In genomic region chr2:196591621-196592022, GRCh38 we compare ENCODE assay signal across 10 cellular contexts. TPM values are rescaled to one million over a fixed set of nuclear protein-coding genes. Genes with fewer than 3 reads are reported as not detected.
DNase-seq lines count a peak whose midpoint lies in the region; ATAC-seq, FAIRE-seq and TF ChIP-seq lines count a peak whose summit lies in the region.
"Had no signal": no experiment of that assay in that cellular context is flagged by ENCODE, and none has a peak within 500 bp of the region (broad histone marks: within the 10 kb centered on the region; RNA-seq: fewer than 3 reads in every experiment).

No MANE protein-coding gene starts in this region.

- H3K27me3 Mint-ChIP-seq in endodermal cell (ENCODE audit: insufficient read depth): peaks cover 28% of the 10 kb centered on the region
- H3K27me3 Mint-ChIP-seq in type B pancreatic cell: peaks cover 48% of the 10 kb centered on the region
- peaks cover 79% of the 10 kb centered on the region for H3K27me3 Mint-ChIP-seq in T-helper 2 cell treated with Interferon-gamma antibody and Interleukin-4, amounts not matched to agents 5 μg/mL and 100 μg/mL, for 36 hours (ENCODE audit: low read depth)

- CTCF ChIA-PET in HepG2 (lab: Yijun Ruan, JAX; ENCODE audit: low intra/inter-chr PET ratio, low total read pairs): no interaction called here

- H3K4me1 Mint-ChIP-seq in endodermal cell (peaks cover 36% of the 10 kb centered on the region), type B pancreatic cell (ENCODE audit: unreplicated experiment) (peaks cover 48% of the 10 kb centered on the region)
- peaks cover 10% of the 10 kb centered on the region for H3K4me1 Mint-ChIP-seq in T-helper 2 cell treated with Interferon-gamma antibody and Interleukin-4, amounts not matched to agents 5 μg/mL and 100 μg/mL, for 36 hours (ENCODE audit: low read depth)

- H3K9me3 Mint-ChIP-seq in endodermal cell (no peaks in the 10 kb centered on the region), type B pancreatic cell (no peaks in the 10 kb centered on the region)
- H3K9me3 Mint-ChIP-seq in T-helper 2 cell treated with Interferon-gamma antibody and Interleukin-4, amounts not matched to agents 5 μg/mL and 100 μg/mL, for 36 hours: peaks cover 4% of the 10 kb centered on the region

- H3K4me3 ChIP-seq in HepG2 (replicated peaks in 1 of 3; ENCODE audit: insufficient read depth in 1 of 3, low read depth in 2 of 3, low read length in 3 of 3) (no peak overlapping the region), right lobe of liver (no peak overlapping the region), endodermal cell (ENCODE audit: low read length) (peak overlapping the region; percentile 85), gastroesophageal sphincter (no peak overlapping the region)

- ATAC-seq in HepG2 (no peak), right lobe of liver (no peak), gastroesophageal sphincter (no peak)

- BruUV-seq in HepG2 (replicated peaks; lab: Mats Ljungman, UMichigan): no TSS peak

- no peak for FAIRE-seq in HepG2 (lab: Jason Lieb, UNC)

- no peak overlapping the region for H2AFZ ChIP-seq in HepG2 (ENCODE audit: low read length)

- no peak overlapping the region for H3K27ac Mint-ChIP-seq in endodermal cell
- H3K27ac Mint-ChIP-seq in type B pancreatic cell: peak overlapping the region; percentile 2
- no peak overlapping the region for H3K27ac Mint-ChIP-seq in T-helper 2 cell treated with Interferon-gamma antibody and Interleukin-4, amounts not matched to agents 5 μg/mL and 100 μg/mL, for 36 hours

- in situ Hi-C loops in HepG2 (cut with HindIII; ENCODE audit: extremely low pct_ligation_motif_present, low pct_unique_long_range_greater_than_20kb): no loop called here

- H3K9me3 ChIP-seq in HepG2 (ENCODE audit: low read length) (no peaks in the 10 kb centered on the region), right lobe of liver (no peaks in the 10 kb centered on the region), endodermal cell (ENCODE audit: control insufficient read depth, low read length) (no peaks in the 10 kb centered on the region), gastroesophageal sphincter (no peaks in the 10 kb centered on the region)
- H3K9me3 ChIP-seq: tibial nerve had no signal

- no peak for DNase-seq in HepG2 (ENCODE audit: low spot score)
- DNase-seq in right lobe of liver: no peak
- peak; percentile 78 to 87 for DNase-seq in NCI-H524 (lab: John Stamatoyannopoulos, UW)
- no peak for DNase-seq in endodermal cell
- DNase-seq in type B pancreatic cell (ENCODE audit: extremely low spot score, unreplicated experiment): no peak
- DNase-seq in GM10266 (ENCODE audit: extremely low spot score): no peak
- DNase-seq in T-helper 2 cell treated with Interferon-gamma antibody and Interleukin-4, amounts not matched to agents 5 μg/mL and 100 μg/mL, for 36 hours (ENCODE audit: low spot score): no peak

- no peak for TF ChIP-seq POLR2A in HepG2 (IDR thresholded peaks at IDR 0.05; ENCODE audit: insufficient read depth in 1 of 2, low read depth in 2 of 2, low read length in 2 of 2)
- TF ChIP-seq POLR2A in right lobe of liver (IDR thresholded peaks at IDR 0.05): no peak
- TF ChIP-seq POLR2A in gastroesophageal sphincter (IDR thresholded peaks at IDR 0.05): no peak

- H3K4me3 Mint-ChIP-seq in endodermal cell (peak overlapping the region; percentile 73), type B pancreatic cell (peak overlapping the region; percentile 96)
- H3K4me3 Mint-ChIP-seq in T-helper 2 cell treated with Interferon-gamma antibody and Interleukin-4, amounts not matched to agents 5 μg/mL and 100 μg/mL, for 36 hours: no peak overlapping the region

- H4K20me1 ChIP-seq in HepG2 (ENCODE audit: insufficient read depth, low read length): no peaks in the 10 kb centered on the region

- intact Hi-C loops in HepG2 (cut with micrococcal nuclease; ENCODE audit: unreplicated experiment) (loop anchor here (2.0 kb wide), 1 partner anchor 47 kb away; the partner anchor contains the start of gene CCDC150), right lobe of liver (cut with DNase I) (no loop called here)

- H3K4me1 ChIP-seq in HepG2 (ENCODE audit: insufficient read depth, low read length) (peaks cover 11% of the 10 kb centered on the region), right lobe of liver (peaks cover 0 to 9% (median 0%) of the 10 kb centered on the region in 4 donors), endodermal cell (ENCODE audit: control insufficient read depth, insufficient read depth, low read length) (peaks cover 3% of the 10 kb centered on the region), gastroesophageal sphincter (peaks cover 0 to 21% (median 4%) of the 10 kb centered on the region in 3 donors)

- no peaks in the 10 kb centered on the region for H3K36me3 ChIP-seq in HepG2 (replicated peaks in 1 of 2; ENCODE audit: control insufficient read depth in 1 of 2, insufficient read depth in 2 of 2, low read length in 2 of 2)
- H3K36me3 ChIP-seq in right lobe of liver: no peaks in the 10 kb centered on the region
- H3K36me3 ChIP-seq in endodermal cell (ENCODE audit: control insufficient read depth, insufficient read depth, low read length): no peaks in the 10 kb centered on the region
- H3K36me3 ChIP-seq in gastroesophageal sphincter: no peaks in the 10 kb centered on the region
- H3K36me3 ChIP-seq: cardiac muscle cell, tibial nerve had no signal

- TF ChIP-seq EP300 in HepG2 (IDR thresholded peaks at IDR 0.05; ENCODE audit: low read depth in 2 of 2, low read length in 2 of 2): no peak
- TF ChIP-seq EP300 in HepG2 (CRISPR knock-in tag; IDR thresholded peaks at IDR 0.05; ENCODE audit: borderline replicate concordance): no peak
- TF ChIP-seq EP300 in gastroesophageal sphincter (IDR thresholded peaks at IDR 0.05): no peak

- H3K36me3 Mint-ChIP-seq in endodermal cell (ENCODE audit: low read depth) (no peaks in the 10 kb centered on the region), type B pancreatic cell (no peaks in the 10 kb centered on the region)
- no peaks in the 10 kb centered on the region for H3K36me3 Mint-ChIP-seq in T-helper 2 cell treated with Interferon-gamma antibody and Interleukin-4, amounts not matched to agents 5 μg/mL and 100 μg/mL, for 36 hours (ENCODE audit: low read depth)

- POLR2A ChIA-PET in HepG2 (lab: Yijun Ruan, JAX): no interaction called here

- H3K4me2 ChIP-seq in HepG2 (ENCODE audit: low read depth, low read length): no peak overlapping the region

- H3K27me3 ChIP-seq in HepG2 (ENCODE audit: control insufficient read depth in 1 of 2, insufficient read depth in 2 of 2, low read length in 2 of 2) (peaks cover 6 to 54% of the 10 kb centered on the region in 2 experiments), right lobe of liver (no peaks in the 10 kb centered on the region), endodermal cell (ENCODE audit: control insufficient read depth, insufficient read depth, low read length, poor library complexity, severe bottlenecking) (peaks cover 9% of the 10 kb centered on the region), gastroesophageal sphincter (peaks cover 65% of the 10 kb centered on the region)
- H3K27me3 ChIP-seq: cardiac muscle cell had no signal

- no peaks in the 10 kb centered on the region for H3K79me2 ChIP-seq in HepG2 (ENCODE audit: insufficient read depth, low read length)

- 9% methylated on average over 4 of the region's 4 CpGs for WGBS in HepG2 (ENCODE audit: low lambda C conversion rate)
- 60% methylated on average over 4 of the region's 4 CpGs for WGBS in right lobe of liver (ENCODE audit: insufficient coverage, low coverage, low lambda C conversion rate, missing lambda C conversion rate)
- WGBS in endodermal cell (ENCODE audit: insufficient coverage in 1 of 2, insufficient read length in 1 of 2), 2 experiments: 84% methylated on average over 3 of the region's 4 CpGs; no CpG with 5 or more reads in 1 of the 2 experiments
- 38 to 60% methylated on average over 4 of the region's 4 CpGs for WGBS in gastroesophageal sphincter (ENCODE audit: low coverage in 1 of 2), 2 donors

- TF ChIP-seq CTCF in HepG2 (CRISPR knock-in tag; IDR thresholded peaks at IDR 0.05) (no peak), right lobe of liver (IDR thresholded peaks at IDR 0.05) (no peak), endodermal cell (conservative IDR thresholded peaks at IDR 0.05) (no peak), type B pancreatic cell (conservative IDR thresholded peaks at IDR 0.05) (no peak), gastroesophageal sphincter (IDR thresholded peaks at IDR 0.05) (no peak), GM10266 (IDR thresholded peaks at IDR 0.05; ENCODE audit: control insufficient read depth, insufficient read depth, low read depth, missing control alignments) (no peak)

- TF ChIP-seq RAD21 in HepG2 (CRISPR knock-in tag; IDR thresholded peaks at IDR 0.05): no peak

- H3K27ac ChIP-seq in HepG2 (ENCODE audit: extremely low read length, insufficient read depth, low read length) (no peak overlapping the region), right lobe of liver (no peak overlapping the region), endodermal cell (ENCODE audit: low read depth, low read length) (no peak overlapping the region), gastroesophageal sphincter (no peak overlapping the region)
- H3K27ac ChIP-seq: cardiac muscle cell had no signal

- H3K9ac ChIP-seq in HepG2 (ENCODE audit: insufficient read depth, low read depth, low read length) (no peak overlapping the region), endodermal cell (ENCODE audit: extremely low read depth, low read length, poor library complexity, severe bottlenecking) (no peak overlapping the region)

RNA-seq across cellular contexts. Expression of gene HECW2, which starts 1.7 kb away (rescaled TPM):
- 0.06 and 0.15 TPM in 2 replicates for total RNA-seq in HepG2 (2016; rRNA removed; fragmentation: Illumina TruSeq; extraction: Trizol)
- total RNA-seq in HepG2 (2016; cell fraction: cytosol; rRNA removed; fragmentation: Illumina TruSeq; extraction: Trizol; ENCODE audit: low read depth): not detected in 2 replicates
- 0.06 and 0.09 TPM in 2 replicates for total RNA-seq in HepG2 (2016; cell fraction: insoluble cytoplasmic fraction; rRNA removed; fragmentation: Illumina TruSeq; extraction: Trizol)
- not detected in 2 replicates for total RNA-seq in HepG2 (2016; cell fraction: membrane; rRNA removed; fragmentation: Illumina TruSeq; extraction: Trizol)
- 0.19 and 0.37 TPM in 2 replicates for total RNA-seq in HepG2 (2016; cell fraction: nucleus; rRNA removed; fragmentation: Illumina TruSeq; extraction: Trizol)
- not detected in 2 replicates for polyA plus RNA-seq in HepG2 (2011; rRNA removed)
- 0.06 and 0.08 TPM in 2 replicates for polyA plus RNA-seq in HepG2 (2011; cell fraction: cytosol; rRNA removed)
- 0.05 TPM in 1 of 2 replicates, not detected in the other for polyA plus RNA-seq in HepG2 (2011; cell fraction: nucleus; rRNA removed)
- polyA plus RNA-seq in HepG2 (2012): not detected in 2 replicates
- polyA plus RNA-seq in HepG2 (2016; cell fraction: cytosol; fragmentation: Illumina TruSeq; extraction: Trizol; ENCODE audit: low read depth): not detected in 2 replicates
- not detected in 2 replicates for polyA plus RNA-seq in HepG2 (2016; cell fraction: insoluble cytoplasmic fraction; fragmentation: Illumina TruSeq; extraction: Trizol; ENCODE audit: low read depth)
- polyA plus RNA-seq in HepG2 (2016; cell fraction: membrane; fragmentation: Illumina TruSeq; extraction: Trizol; ENCODE audit: low read depth): not detected in 2 replicates
- 0.21 TPM in 1 of 2 replicates, not detected in the other for polyA plus RNA-seq in HepG2 (2016; cell fraction: nucleus; fragmentation: Illumina TruSeq; extraction: Trizol; ENCODE audit: insufficient read depth, low read depth)
- polyA minus RNA-seq in HepG2 (2011; rRNA and poly(A)+ RNA removed; ENCODE audit: low replicate concordance): 0.06 and 10.3 TPM in 2 replicates
- not detected in 2 replicates for polyA minus RNA-seq in HepG2 (2011; cell fraction: cytosol; rRNA and poly(A)+ RNA removed)
- 0.39 TPM in 1 of 2 replicates, not detected in the other for polyA minus RNA-seq in HepG2 (2011; cell fraction: nucleus; rRNA and poly(A)+ RNA removed)
- total RNA-seq in right lobe of liver: 10 to 100 TPM in 1 of 6 experiments, 1 to 10 TPM in 5; 3.3 to 10.7 (median 6.6) TPM
- total RNA-seq in endodermal cell: 10 to 100 TPM; 15.6 to 15.8 TPM
- 4.4 TPM for polyA plus RNA-seq in endodermal cell (2013, experiment 1 of 2)
- 5.9 TPM for polyA plus RNA-seq in endodermal cell (2013, experiment 2 of 2)
- total RNA-seq in type B pancreatic cell (ENCODE audit: low replicate concordance): 7.6 and 24.2 TPM in 2 replicates
- 1 to 10 TPM; 1.2 to 7.0 (median 5.3) TPM for total RNA-seq in gastroesophageal sphincter

RNA-seq across cellular contexts. Expression of gene CCDC150, which starts 47.9 kb away (rescaled TPM):
- 9.1 and 32.6 TPM in 2 replicates for total RNA-seq in HepG2 (2016; rRNA removed; fragmentation: Illumina TruSeq; extraction: Trizol)
- 22.5 and 30.6 TPM in 2 replicates for total RNA-seq in HepG2 (2016; cell fraction: cytosol; rRNA removed; fragmentation: Illumina TruSeq; extraction: Trizol; ENCODE audit: low read depth)
- 9.9 and 25.9 TPM in 2 replicates for total RNA-seq in HepG2 (2016; cell fraction: insoluble cytoplasmic fraction; rRNA removed; fragmentation: Illumina TruSeq; extraction: Trizol)
- 11.8 and 12.1 TPM in 2 replicates for total RNA-seq in HepG2 (2016; cell fraction: membrane; rRNA removed; fragmentation: Illumina TruSeq; extraction: Trizol)
- total RNA-seq in HepG2 (2016; cell fraction: nucleus; rRNA removed; fragmentation: Illumina TruSeq; extraction: Trizol): 77.0 and 86.0 TPM in 2 replicates
- 10.2 and 14.9 TPM in 2 replicates for polyA plus RNA-seq in HepG2 (2011; rRNA removed)
- 1.2 and 1.3 TPM in 2 replicates for polyA plus RNA-seq in HepG2 (2011; cell fraction: cytosol; rRNA removed)
- 48.3 and 49.7 TPM in 2 replicates for polyA plus RNA-seq in HepG2 (2011; cell fraction: nucleus; rRNA removed)
- polyA plus RNA-seq in HepG2 (2012): 5.8 and 13.7 TPM in 2 replicates
- polyA plus RNA-seq in HepG2 (2016; cell fraction: cytosol; fragmentation: Illumina TruSeq; extraction: Trizol; ENCODE audit: low read depth): 1.1 and 1.8 TPM in 2 replicates
- polyA plus RNA-seq in HepG2 (2016; cell fraction: insoluble cytoplasmic fraction; fragmentation: Illumina TruSeq; extraction: Trizol; ENCODE audit: low read depth): 7.3 and 7.7 TPM in 2 replicates
- polyA plus RNA-seq in HepG2 (2016; cell fraction: membrane; fragmentation: Illumina TruSeq; extraction: Trizol; ENCODE audit: low read depth): 2.2 and 2.5 TPM in 2 replicates
- polyA plus RNA-seq in HepG2 (2016; cell fraction: nucleus; fragmentation: Illumina TruSeq; extraction: Trizol; ENCODE audit: insufficient read depth, low read depth): 87.9 and 102 TPM in 2 replicates
- polyA minus RNA-seq in HepG2 (2011; rRNA and poly(A)+ RNA removed; ENCODE audit: low replicate concordance): 4.6 and 8.0 TPM in 2 replicates
- polyA minus RNA-seq in HepG2 (2011; cell fraction: cytosol; rRNA and poly(A)+ RNA removed): 2.0 and 2.3 TPM in 2 replicates
- 85.5 and 85.6 TPM in 2 replicates for polyA minus RNA-seq in HepG2 (2011; cell fraction: nucleus; rRNA and poly(A)+ RNA removed)
- 1 to 10 TPM in 5 of 6 experiments, under 1 TPM in 1; 0.98 to 4.1 (median 1.9) TPM for total RNA-seq in right lobe of liver
- total RNA-seq in endodermal cell: 10 to 100 TPM; 25.4 to 42.9 TPM
- polyA plus RNA-seq in endodermal cell (2013, experiment 1 of 2): 39.1 TPM
- 32.7 TPM for polyA plus RNA-seq in endodermal cell (2013, experiment 2 of 2)
- 9.2 and 32.5 TPM in 2 replicates for total RNA-seq in type B pancreatic cell (ENCODE audit: low replicate concordance)
- total RNA-seq in gastroesophageal sphincter: 1 to 10 TPM in 2 of 4 donors, not detected in 2; 1.0 to 2.6 TPM

Comparison
In these comparisons a context has a peak if more than half of its experiments do, and no peak if none do; other contexts are left out.
1. DNase-seq: peak in NCI-H524 (2 of 2); none in HepG2 (single experiment), right lobe of liver (0 of 3), endodermal cell (single experiment), type B pancreatic cell (single experiment), GM10266 (single experiment) and T-helper 2 cell treated with Interferon-gamma antibody and Interleukin-4, amounts not matched to agents 5 μg/mL and 100 μg/mL, for 36 hours (single experiment).